ENCODE assay signal across 23 cellular contexts in genomic region chr2:15687720-15688119, GRCh38.
"Had no signal": no experiment of that assay in that cellular context is flagged by ENCODE, and none has a peak within 500 bp of the region (broad histone marks: within the 10 kb centered on the region; RNA-seq: fewer than 3 reads in every experiment).

No MANE protein-coding gene starts in this region.

- H3K4me3 ChIP-seq: gastrocnemius medialis, heart left ventricle, hepatocyte, mucosa of descending colon, right atrium auricular region, sigmoid colon, stomach, tibial artery had no signal

- H3K27me3 ChIP-seq: gastrocnemius medialis, hepatocyte, right atrium auricular region, sigmoid colon, tibial artery had no signal

- ATAC-seq: esophagus mucosa; gastrocnemius medialis; heart left ventricle; left colon; left ventricle myocardium superior; mucosa of descending colon; natural killer cell treated with Interleukin-12 subunit alpha and Interleukin-12 subunit beta and Interleukin-15 and Interleukin-18, amount 100 ng/mL, for 72 hours; stimulated activated effector memory CD8-positive, alpha-beta T cell treated with anti-CD3 and anti-CD28 coated beads, Interleukin-12 subunit alpha, Interleukin-12 subunit beta, amount 100 ng/mL, for 72 hours had no signal

- H3K4me1 ChIP-seq: gastrocnemius medialis, heart left ventricle, parathyroid adenoma, right atrium auricular region, sigmoid colon, stomach, tibial artery had no signal

- H3K36me3 ChIP-seq: gastrocnemius medialis, heart left ventricle, right atrium auricular region, sigmoid colon, stomach, tibial artery had no signal

- H3K9me3 ChIP-seq: gastrocnemius medialis, heart left ventricle, mucosa of descending colon, right atrium auricular region, sigmoid colon, stomach, tibial artery had no signal

- DNase-seq: cerebellar nuclear complex; cortex of kidney; effector CD4-positive, alpha-beta T cell; foreskin fibroblast; gastrocnemius medialis; heart left ventricle; left colon; left ventricle myocardium superior; mesenchymal stem cell; mucosa of descending colon; naive B cell; sigmoid colon; stimulated activated CD4-positive, alpha-beta T cell treated with anti-CD3 and anti-CD28 coated beads, Interleukin-2, amount 100 ng/mL, for 24 hours; stimulated activated CD4-positive, alpha-beta T cell treated with anti-CD3 and anti-CD28 coated beads, Interleukin-4, amount 100 ng/mL, for 24 hours; stimulated activated naive CD4-positive, alpha-beta T cell treated with Interleukin-2 at 50 U/mL for 16 hours; stomach; tibial artery had no signal

- H3K27ac ChIP-seq: gastrocnemius medialis, heart left ventricle, hepatocyte, parathyroid adenoma, right atrium auricular region, sigmoid colon, stomach, tibial artery had no signal
